ENCODE assay signal across 8 cellular contexts in genomic region chr7:332646-333398, GRCh38. TPM values are rescaled to one million over a fixed set of nuclear protein-coding genes. Genes with fewer than 3 reads are reported as not detected.
DNase-seq lines count a peak whose midpoint lies in the region; ATAC-seq and TF ChIP-seq lines count a peak whose summit lies in the region.

No MANE protein-coding gene starts in this region.

- no peak overlapping the region for H3K27ac Mint-ChIP-seq in activated CD8-positive, alpha-beta T cell treated with anti-CD3 and anti-CD28 coated beads, Interleukin-2, amount 10 ng/mL, durations not matched to agents 7 days and 5 days
- no peak overlapping the region for H3K27ac Mint-ChIP-seq in memory B cell

- peak; percentile 30 for TF ChIP-seq CTCF in GM12865 (IDR thresholded peaks at IDR 0.05; ENCODE audit: insufficient read depth, low read depth, low read length, missing control alignments)

- H3K9me3 Mint-ChIP-seq in activated CD8-positive, alpha-beta T cell treated with anti-CD3 and anti-CD28 coated beads, Interleukin-2, amount 10 ng/mL, durations not matched to agents 7 days and 5 days (ENCODE audit: insufficient read depth): no peaks in the 10 kb centered on the region
- peaks cover 8% of the 10 kb centered on the region for H3K9me3 Mint-ChIP-seq in memory B cell

- H3K4me1 Mint-ChIP-seq in activated CD8-positive, alpha-beta T cell treated with anti-CD3 and anti-CD28 coated beads, Interleukin-2, amount 10 ng/mL, durations not matched to agents 7 days and 5 days (ENCODE audit: low read depth): peaks cover 7% of the 10 kb centered on the region
- peaks cover 9% of the 10 kb centered on the region for H3K4me1 Mint-ChIP-seq in memory B cell

- no peak overlapping the region for H3K4me3 ChIP-seq in GM12865 (ENCODE audit: low read depth, low read length)

- CTCF ChIA-PET in activated CD8-positive, alpha-beta T cell treated with anti-CD3 and anti-CD28 coated beads, Interleukin-2, amount 10 ng/mL, durations not matched to agents 7 days and 5 days (lab: Charles Lee): interaction anchor here (0.6 to 1.2 kb wide), 12 partner anchors 9 to 540 kb away, joined by 3 to 5 read pairs (median 4); no protein-coding TSS in a partner anchor

- H3K36me3 Mint-ChIP-seq in activated CD8-positive, alpha-beta T cell treated with anti-CD3 and anti-CD28 coated beads, Interleukin-2, amount 10 ng/mL, durations not matched to agents 7 days and 5 days (ENCODE audit: low read depth): no peaks in the 10 kb centered on the region
- no peaks in the 10 kb centered on the region for H3K36me3 Mint-ChIP-seq in memory B cell

- peak; percentile 99 for ATAC-seq in activated CD8-positive, alpha-beta T cell treated with anti-CD3 and anti-CD28 coated beads, Interleukin-2, amount 10 ng/mL, durations not matched to agents 7 days and 5 days
- ATAC-seq in memory B cell (ENCODE audit: low read depth): peak; percentile 77
- no peak for ATAC-seq in HG02852 (IDR thresholded peaks at IDR 0.05; ENCODE audit: unreplicated experiment)

- no peaks in the 10 kb centered on the region for H3K27me3 Mint-ChIP-seq in activated CD8-positive, alpha-beta T cell treated with anti-CD3 and anti-CD28 coated beads, Interleukin-2, amount 10 ng/mL, durations not matched to agents 7 days and 5 days (ENCODE audit: low read depth)
- peaks cover 17% of the 10 kb centered on the region for H3K27me3 Mint-ChIP-seq in memory B cell

- H3K4me3 Mint-ChIP-seq in activated CD8-positive, alpha-beta T cell treated with anti-CD3 and anti-CD28 coated beads, Interleukin-2, amount 10 ng/mL, durations not matched to agents 7 days and 5 days: no peak overlapping the region
- H3K4me3 Mint-ChIP-seq in memory B cell: no peak overlapping the region

- POLR2A ChIA-PET in activated CD8-positive, alpha-beta T cell treated with anti-CD3 and anti-CD28 coated beads, Interleukin-2, amount 10 ng/mL, durations not matched to agents 7 days and 5 days (lab: Charles Lee): no interaction called here

- DNase-seq in GM12865 (ENCODE audit: low read depth): peak; percentile 33
- DNase-seq in NCI-H2227 treated with DMSO at 0.1 percent for 48 hours (lab: John Stamatoyannopoulos, UW): peak; percentile 3
- DNase-seq in activated CD8-positive, alpha-beta T cell treated with anti-CD3 and anti-CD28 coated beads, Interleukin-2, amount 10 ng/mL, durations not matched to agents 7 days and 5 days: peak; percentile 90
- peak; percentile 89 for DNase-seq in effector CD4-positive, alpha-beta T cell
- DNase-seq in memory B cell (ENCODE audit: low spot score in 2 of 2): peak; percentile 57 to 69
- peak; percentile 85 for DNase-seq in stimulated activated CD8-positive, alpha-beta memory T cell treated with anti-CD3 and anti-CD28 coated beads, Interleukin-12 subunit alpha, Interleukin-12 subunit beta, amount 100 ng/mL, for 24 hours (ENCODE audit: extremely low read depth)
- no peak for DNase-seq in GOT3 (lab: John Stamatoyannopoulos, UW)

RNA-seq across cellular contexts. Expression of gene FOXL3, which starts 42.9 kb away (rescaled TPM):
- not detected for total RNA-seq in activated CD8-positive, alpha-beta T cell treated with anti-CD3 and anti-CD28 coated beads, Interleukin-2, amount 10 ng/mL, durations not matched to agents 7 days and 5 days
